Comparison of ENCODE assay signal across 15 cellular contexts in genomic region chr15:31776039-31776438, GRCh38.
A peak's percentile ranks its signal among the peaks of the same experiment; 100 is the strongest.
DNase-seq lines count a peak whose midpoint lies in the region; ATAC-seq and TF ChIP-seq lines count a peak whose summit lies in the region.
"Had no signal": no experiment of that assay in that cellular context is flagged by ENCODE, and none has a peak within 500 bp of the region (broad histone marks: within the 10 kb centered on the region; RNA-seq: fewer than 3 reads in every experiment).

No MANE protein-coding gene starts in this region.

- DNase-seq in cerebellar cortex (ENCODE audit: low spot score) (peak; percentile 50), lower lobe of right lung (no peak), psoas muscle (no peak), omental fat pad (ENCODE audit: low spot score) (no peak), dermis blood vessel endothelial cell (no peak)
- no peak for DNase-seq in activated naive CD8-positive, alpha-beta T cell treated with anti-CD3 and anti-CD28 coated beads, Interleukin-2, amount 50 U/mL, for 24 hours
- DNase-seq: CD8-positive, alpha-beta T cell; COR-L47; DND-41; GF-D8; HFFc6 had no signal

- H3K27ac ChIP-seq in lower lobe of right lung (no peak overlapping the region), psoas muscle (no peak overlapping the region)
- H3K27ac ChIP-seq: A549 had no signal

- H3K27me3 Mint-ChIP-seq in activated naive CD8-positive, alpha-beta T cell treated with anti-CD3 and anti-CD28 coated beads, Interleukin-2, amount 50 U/mL, for 24 hours, result no peaks in the 10 kb centered on the region

- intact Hi-C loops in lower lobe of right lung (cut with DNase I) (no loop called here), psoas muscle (cut with DNase I) (no loop called here)

- H3K9me3 Mint-ChIP-seq in activated naive CD8-positive, alpha-beta T cell treated with anti-CD3 and anti-CD28 coated beads, Interleukin-2, amount 50 U/mL, for 24 hours, result no peaks in the 10 kb centered on the region
- H3K9me3 Mint-ChIP-seq: CD8-positive, alpha-beta T cell had no signal

- ATAC-seq in lower lobe of right lung (peak; percentile 11 to 37), psoas muscle (peak in 3 of 4 donors; percentile 26 to 74 (median 32)), omental fat pad (ENCODE audit: low FRiP score) (no peak), HG03039 (IDR thresholded peaks at IDR 0.05; ENCODE audit: unreplicated experiment) (no peak)
- no peak for ATAC-seq in activated naive CD8-positive, alpha-beta T cell treated with anti-CD3 and anti-CD28 coated beads, Interleukin-2, amount 50 U/mL, for 24 hours
- ATAC-seq: A549; CD8-positive, alpha-beta T cell had no signal

- H3K27me3 ChIP-seq in lower lobe of right lung (ENCODE audit: low read depth) (no peaks in the 10 kb centered on the region), psoas muscle (ENCODE audit: insufficient read depth in 3 of 3, low read length in 2 of 3) (no peaks in the 10 kb centered on the region)

- 54 to 58% (median 55%) methylated on average over 9 of the region's 9 CpGs for WGBS in psoas muscle, 3 donors

- H3K4me1 ChIP-seq in lower lobe of right lung (no peaks in the 10 kb centered on the region), psoas muscle (no peaks in the 10 kb centered on the region)
- H3K4me1 ChIP-seq: A549, HAP-1 had no signal

- H3K9me3 ChIP-seq in lower lobe of right lung, result no peaks in the 10 kb centered on the region
- H3K9me3 ChIP-seq in psoas muscle, result no peaks in the 10 kb centered on the region
- H3K9me3 ChIP-seq: A549, HAP-1 had no signal

- H3K36me3 Mint-ChIP-seq in activated naive CD8-positive, alpha-beta T cell treated with anti-CD3 and anti-CD28 coated beads, Interleukin-2, amount 50 U/mL, for 24 hours (ENCODE audit: low read depth), result no peaks in the 10 kb centered on the region
- H3K36me3 Mint-ChIP-seq: CD14-positive monocyte; CD8-positive, alpha-beta T cell had no signal

- H3K4me3 ChIP-seq in lower lobe of right lung, result no peak overlapping the region
- no peak overlapping the region for H3K4me3 ChIP-seq in psoas muscle
- H3K4me3 ChIP-seq: A549, HAP-1 had no signal

- H3K4me1 Mint-ChIP-seq in activated naive CD8-positive, alpha-beta T cell treated with anti-CD3 and anti-CD28 coated beads, Interleukin-2, amount 50 U/mL, for 24 hours, result no peaks in the 10 kb centered on the region
- H3K4me1 Mint-ChIP-seq: CD14-positive monocyte had no signal

- no peaks in the 10 kb centered on the region for H3K36me3 ChIP-seq in lower lobe of right lung
- no peaks in the 10 kb centered on the region for H3K36me3 ChIP-seq in psoas muscle (ENCODE audit: insufficient read depth in 1 of 2, low read depth in 1 of 2)
- H3K36me3 ChIP-seq: HAP-1 had no signal

- TF ChIP-seq CTCF in lower lobe of right lung (IDR thresholded peaks at IDR 0.05) (no peak), psoas muscle (IDR thresholded peaks at IDR 0.05) (no peak), omental fat pad (IDR thresholded peaks at IDR 0.05) (no peak)

- no peak overlapping the region for H3K4me3 Mint-ChIP-seq in activated naive CD8-positive, alpha-beta T cell treated with anti-CD3 and anti-CD28 coated beads, Interleukin-2, amount 50 U/mL, for 24 hours
- H3K4me3 Mint-ChIP-seq: CD14-positive monocyte; CD8-positive, alpha-beta T cell; HFFc6 had no signal

- no peak overlapping the region for H3K27ac Mint-ChIP-seq in activated naive CD8-positive, alpha-beta T cell treated with anti-CD3 and anti-CD28 coated beads, Interleukin-2, amount 50 U/mL, for 24 hours
- H3K27ac Mint-ChIP-seq: CD8-positive, alpha-beta T cell; HFFc6 had no signal

Comparison
In these comparisons a context has a peak if more than half of its experiments do, and no peak if none do; other contexts are left out.
1. ATAC-seq: peak in lower lobe of right lung (2 of 2) and psoas muscle (3 of 4); none in activated naive CD8-positive, alpha-beta T cell treated with anti-CD3 and anti-CD28 coated beads, Interleukin-2, amount 50 U/mL, for 24 hours (single experiment), omental fat pad (single experiment) and HG03039 (single experiment).